ENCODE assay signal across 19 cellular contexts in the genomic region with DNA sequence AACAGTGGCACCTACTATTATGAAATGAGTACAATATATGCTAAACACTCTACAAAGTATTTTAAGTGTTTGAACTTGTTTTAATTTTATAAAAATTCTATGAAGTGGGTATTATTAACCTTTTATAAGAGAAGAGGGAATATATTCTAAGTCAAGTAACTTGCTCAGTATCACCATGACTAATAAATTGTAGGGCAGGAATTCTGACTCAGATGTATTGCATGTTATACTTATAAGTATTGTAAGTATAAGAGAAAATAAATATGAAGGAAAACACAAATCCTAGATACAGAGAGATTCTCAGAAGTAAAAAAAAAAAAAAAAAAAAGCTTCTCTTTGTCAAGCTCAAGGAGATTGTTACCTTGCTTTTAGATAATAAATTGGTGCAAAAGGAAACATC.
"Had no signal": no experiment of that assay in that cellular context is flagged by ENCODE, and none has a peak within 500 bp of the region (broad histone marks: within the 10 kb centered on the region; RNA-seq: fewer than 3 reads in every experiment).

No MANE protein-coding gene starts in this region.

- H3K9ac ChIP-seq: parathyroid adenoma had no signal

- DNase-seq: activated CD4-positive, alpha-beta T cell treated with anti-CD3 and anti-CD28 coated beads for 36 hours; activated CD4-positive, alpha-beta T cell treated with anti-CD3 and anti-CD28 coated beads, Interleukin-2, amount 50 U/mL, for 48 hours; activated gamma-delta T cell treated with Interleukin-2 at 50 U/mL for 16 hours; amygdala; effector memory CD8-positive, alpha-beta T cell; immature natural killer cell; mesenchymal stem cell; mucosa of descending colon; naive thymus-derived CD4-positive, alpha-beta T cell; stimulated activated CD4-positive, alpha-beta T cell treated with anti-CD3 and anti-CD28 coated beads, Interleukin-4, amount 100 ng/mL, for 1 hour; stimulated activated naive CD8-positive, alpha-beta T cell treated with anti-CD3 and anti-CD28 coated beads, Interleukin-15, amount 100 ng/mL, for 72 hours; transverse colon; uterus had no signal

- H3K4me2 ChIP-seq: smooth muscle cell had no signal

- H3K4me3 ChIP-seq: mucosa of descending colon, smooth muscle cell, suprapubic skin, transverse colon, uterus had no signal

- H3K4me1 ChIP-seq: parathyroid adenoma, suprapubic skin, transverse colon, uterus had no signal

- H3K36me3 ChIP-seq: suprapubic skin, transverse colon, uterus had no signal

- H2AFZ ChIP-seq: parathyroid adenoma had no signal

- ATAC-seq: activated CD4-positive, alpha-beta T cell treated with anti-CD3 and anti-CD28 coated beads for 36 hours; activated naive CD4-positive, alpha-beta T cell treated with anti-CD3 and anti-CD28 coated beads, Interleukin-2, amount 50 U/mL, for 72 hours; effector memory CD8-positive, alpha-beta T cell; mucosa of descending colon; naive thymus-derived CD4-positive, alpha-beta T cell; sciatic nerve; stimulated activated naive CD8-positive, alpha-beta T cell treated with anti-CD3 and anti-CD28 coated beads, Interleukin-15, amount 100 ng/mL, for 72 hours; WTC11 had no signal

- H3K27ac ChIP-seq: parathyroid adenoma, suprapubic skin, transverse colon, uterus had no signal

- H3K79me2 ChIP-seq: parathyroid adenoma had no signal

- H3K27me3 ChIP-seq: suprapubic skin, transverse colon, uterus had no signal

- H3K9me3 ChIP-seq: mucosa of descending colon, suprapubic skin, uterus had no signal
